In the genomic region with DNA sequence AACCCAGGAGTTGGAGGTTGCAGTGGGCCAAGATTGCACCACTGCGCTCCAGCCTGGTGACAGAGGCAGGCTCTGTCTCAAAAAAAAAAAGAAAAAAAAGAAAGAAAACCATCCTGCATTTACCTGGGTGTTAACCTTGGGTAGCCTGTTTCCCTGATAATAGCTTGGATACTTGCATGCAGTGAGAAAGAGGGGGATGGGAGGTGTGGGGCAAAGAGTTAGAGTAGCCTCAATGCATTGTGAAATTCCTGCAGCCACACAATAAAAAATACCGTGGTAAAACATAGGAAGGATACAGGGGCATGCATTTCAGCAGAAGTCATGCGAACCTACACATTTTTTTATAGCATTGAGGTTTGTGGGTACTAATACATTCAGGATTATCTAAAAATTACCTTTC, we compare ENCODE assay signal across 20 cellular contexts.
"Had no signal": no experiment of that assay in that cellular context is flagged by ENCODE, and none has a peak within 500 bp of the region (broad histone marks: within the 10 kb centered on the region; RNA-seq: fewer than 3 reads in every experiment).

No MANE protein-coding gene starts in this region.

- H3K36me3 Mint-ChIP-seq: natural killer cell; stimulated activated naive B cell treated with anti-CD40 and anti-IgM and Interleukin-4, amounts not matched to agents 10 μg/mL and 1 μg/mL and 100 μg/mL, for 72 hours had no signal

- ATAC-seq: left lobe of liver; natural killer cell; stimulated activated naive B cell treated with anti-CD40 and anti-IgM and Interleukin-4, amounts not matched to agents 10 μg/mL and 1 μg/mL and 100 μg/mL, for 72 hours; stimulated activated naive CD8-positive, alpha-beta T cell treated with anti-CD3 and anti-CD28 coated beads, Interleukin-15, amount 100 ng/mL, for 72 hours; upper lobe of right lung had no signal

- H3K4me2 ChIP-seq: hepatocyte had no signal

- H3K27me3 ChIP-seq: colonic mucosa, esophagus squamous epithelium, hepatocyte, ovary, right atrium auricular region, sigmoid colon, testis, tibial nerve, upper lobe of right lung had no signal

- H3K27ac ChIP-seq: colonic mucosa, esophagus squamous epithelium, hepatocyte, ovary, right atrium auricular region, sigmoid colon, skin epidermis, testis, tibial nerve, upper lobe of right lung had no signal

- H3K79me2 ChIP-seq: hepatocyte had no signal

- DNase-seq: colonic mucosa; dermis blood vessel endothelial cell; esophagus squamous epithelium; foreskin fibroblast; natural killer cell; nucleus accumbens; ovary; sigmoid colon; stimulated activated CD4-positive, alpha-beta T cell treated with anti-CD3 and anti-CD28 coated beads, Interleukin-2, amount 100 ng/mL, for 24 hours; stimulated activated CD4-positive, alpha-beta T cell treated with anti-CD3 and anti-CD28 coated beads, Interleukin-4, amount 100 ng/mL, for 4 hours; stimulated activated naive B cell treated with anti-CD40 and anti-IgM and Interleukin-4, amounts not matched to agents 10 μg/mL and 1 μg/mL and 100 μg/mL, for 72 hours; stimulated activated naive CD8-positive, alpha-beta T cell treated with anti-CD3 and anti-CD28 coated beads, Interleukin-15, amount 100 ng/mL, for 72 hours; testis; upper lobe of right lung had no signal

- H3K4me3 ChIP-seq: colonic mucosa, esophagus squamous epithelium, hepatocyte, ovary, right atrium auricular region, sigmoid colon, skin epidermis, testis, tibial nerve, upper lobe of right lung had no signal

- H3K36me3 ChIP-seq: colonic mucosa, esophagus squamous epithelium, ovary, right atrium auricular region, sigmoid colon, tibial nerve, upper lobe of right lung had no signal

- H3K27ac Mint-ChIP-seq: mesothelial cell of epicardium; natural killer cell; stimulated activated naive B cell treated with anti-CD40 and anti-IgM and Interleukin-4, amounts not matched to agents 10 μg/mL and 1 μg/mL and 100 μg/mL, for 72 hours had no signal

- H3K9me3 Mint-ChIP-seq: natural killer cell; stimulated activated naive CD8-positive, alpha-beta T cell treated with anti-CD3 and anti-CD28 coated beads, Interleukin-15, amount 100 ng/mL, for 72 hours had no signal

- H3K4me1 ChIP-seq: colonic mucosa, right atrium auricular region, sigmoid colon, testis, tibial nerve, upper lobe of right lung had no signal
